9 cellular contexts compared by ENCODE assay signal in the genomic region with DNA sequence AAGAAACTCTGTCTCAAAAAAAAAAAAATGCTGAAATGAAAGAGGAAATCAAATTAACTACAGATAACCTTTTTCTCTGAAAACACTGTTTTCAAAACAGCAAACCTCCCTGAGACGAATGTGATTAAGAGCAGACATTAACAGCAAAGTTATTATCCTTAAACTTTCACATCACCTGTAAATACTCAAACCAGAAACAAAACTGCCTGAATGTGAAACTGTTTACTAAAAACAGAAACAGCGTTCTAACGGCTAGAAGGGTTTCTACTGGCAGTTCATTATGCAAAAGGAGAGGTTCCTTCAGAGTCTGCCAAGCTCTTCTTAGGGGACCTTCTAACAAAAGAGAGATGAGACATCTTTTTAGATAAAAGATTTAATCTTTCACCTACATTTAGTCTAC. TPM values are rescaled to one million over a fixed set of nuclear protein-coding genes. Genes with fewer than 3 reads are reported as not detected.
A peak's percentile ranks its signal among the peaks of the same experiment; 100 is the strongest.
DNase-seq lines count a peak whose midpoint lies in the region; ATAC-seq and TF ChIP-seq lines count a peak whose summit lies in the region.
"Had no signal": no experiment of that assay in that cellular context is flagged by ENCODE, and none has a peak within 500 bp of the region (broad histone marks: within the 10 kb centered on the region; RNA-seq: fewer than 3 reads in every experiment).

No MANE protein-coding gene starts in this region.

- H3K27ac Mint-ChIP-seq in activated CD4-positive, alpha-beta T cell treated with anti-CD3 and anti-CD28 coated beads, Interleukin-2, amount 10 ng/mL, durations not matched to agents 24 days and 14 days: peak overlapping the region; percentile 86
- H3K27ac Mint-ChIP-seq in chondrocyte (ENCODE audit: unreplicated experiment): no peak overlapping the region

- H2AK5ac ChIP-seq in trophoblast cell (ENCODE audit: low read length): no peak overlapping the region

- H3K23ac ChIP-seq in trophoblast cell (ENCODE audit: low read length): no peak overlapping the region

- peak; percentile 94 for ATAC-seq in HG02642 (IDR thresholded peaks at IDR 0.05; ENCODE audit: poor library complexity, unreplicated experiment)
- ATAC-seq: SK-N-SH treated with all-trans-retinoic acid at 6 μM for 48 hours had no signal

- peak; percentile 68 for DNase-seq in activated CD4-positive, alpha-beta T cell treated with anti-CD3 and anti-CD28 coated beads, Interleukin-2, amount 10 ng/mL, durations not matched to agents 24 days and 14 days
- DNase-seq in activated CD4-positive, alpha-beta T cell treated with anti-CD3 and anti-CD28 coated beads for 48 hours: no peak
- DNase-seq in MV-4-11 (lab: John Stamatoyannopoulos, UW) (peak; percentile 8), chondrocyte (ENCODE audit: low spot score) (no peak), trophoblast cell (no peak), prostate gland (ENCODE audit: low spot score) (no peak)

- no CpG with 5 or more reads among the region's 3 CpGs for WGBS in trophoblast cell (ENCODE audit: extremely low coverage, insufficient coverage, insufficient read length)
- 52% methylated on average over 3 of the region's 3 CpGs for WGBS in prostate gland

- H3K4me2 ChIP-seq in parathyroid adenoma (ENCODE audit: low read length): peak overlapping the region; percentile 15
- no peak overlapping the region for H3K4me2 ChIP-seq in trophoblast cell (ENCODE audit: low read length)

- H3K4me3 ChIP-seq in parathyroid adenoma (ENCODE audit: low read depth, low read length): peak overlapping the region; percentile 17
- no peak overlapping the region for H3K4me3 ChIP-seq in trophoblast cell (ENCODE audit: low read depth, low read length)
- H3K4me3 ChIP-seq in prostate gland: no peak overlapping the region

- H3K4ac ChIP-seq in trophoblast cell (ENCODE audit: low read depth, low read length): no peak overlapping the region

- no peak overlapping the region for H2BK5ac ChIP-seq in trophoblast cell (ENCODE audit: low read depth, low read length, poor library complexity)

- no peak overlapping the region for H3K14ac ChIP-seq in trophoblast cell (ENCODE audit: low read length)

- no peak overlapping the region for H2BK12ac ChIP-seq in trophoblast cell (ENCODE audit: low read length)

- peak overlapping the region; percentile 64 for H3K4me3 Mint-ChIP-seq in activated CD4-positive, alpha-beta T cell treated with anti-CD3 and anti-CD28 coated beads, Interleukin-2, amount 10 ng/mL, durations not matched to agents 24 days and 14 days
- no peak overlapping the region for H3K4me3 Mint-ChIP-seq in chondrocyte (ENCODE audit: unreplicated experiment)

- H3K36me3 ChIP-seq in parathyroid adenoma (ENCODE audit: control insufficient read depth, insufficient read depth, low read length) (no peaks in the 10 kb centered on the region), trophoblast cell (ENCODE audit: control insufficient read depth in 1 of 2, insufficient read depth in 2 of 2, low read length in 2 of 2) (no peaks in the 10 kb centered on the region), prostate gland (no peaks in the 10 kb centered on the region)

- H3K4me1 ChIP-seq in parathyroid adenoma: no peaks in the 10 kb centered on the region
- H3K4me1 ChIP-seq in trophoblast cell (ENCODE audit: control insufficient read depth in 1 of 2, insufficient read depth in 2 of 2, low read length in 2 of 2): no peaks in the 10 kb centered on the region
- no peaks in the 10 kb centered on the region for H3K4me1 ChIP-seq in prostate gland (replicated peaks)

- H4K8ac ChIP-seq in trophoblast cell (ENCODE audit: low read depth, low read length): no peak overlapping the region

- H3K79me2 ChIP-seq in parathyroid adenoma: peaks cover 8% of the 10 kb centered on the region
- no peaks in the 10 kb centered on the region for H3K79me2 ChIP-seq in trophoblast cell (ENCODE audit: control insufficient read depth, insufficient read depth, low read length, poor library complexity)

- no peak overlapping the region for H2BK120ac ChIP-seq in trophoblast cell (ENCODE audit: insufficient read depth, low read length, poor library complexity)

- H3K79me1 ChIP-seq in trophoblast cell (ENCODE audit: low read length): no peaks in the 10 kb centered on the region

- H3K18ac ChIP-seq in trophoblast cell (ENCODE audit: low read length): no peak overlapping the region

- TF ChIP-seq CTCF in parathyroid adenoma (IDR thresholded peaks at IDR 0.05): no peak
- no peak for TF ChIP-seq CTCF in chondrocyte (IDR thresholded peaks at IDR 0.05)
- no peak for TF ChIP-seq CTCF in prostate gland (IDR thresholded peaks at IDR 0.05)

- no peaks in the 10 kb centered on the region for H3K9me3 Mint-ChIP-seq in activated CD4-positive, alpha-beta T cell treated with anti-CD3 and anti-CD28 coated beads, Interleukin-2, amount 10 ng/mL, durations not matched to agents 24 days and 14 days
- no peaks in the 10 kb centered on the region for H3K9me3 Mint-ChIP-seq in chondrocyte (ENCODE audit: low read depth)

- no peak overlapping the region for H2AFZ ChIP-seq in parathyroid adenoma
- no peak overlapping the region for H2AFZ ChIP-seq in trophoblast cell (ENCODE audit: insufficient read depth, low read length, poor library complexity)

- no peaks in the 10 kb centered on the region for H3K27me3 Mint-ChIP-seq in activated CD4-positive, alpha-beta T cell treated with anti-CD3 and anti-CD28 coated beads, Interleukin-2, amount 10 ng/mL, durations not matched to agents 24 days and 14 days
- H3K27me3 Mint-ChIP-seq in chondrocyte (ENCODE audit: low read depth): no peaks in the 10 kb centered on the region

- H3K27ac ChIP-seq in parathyroid adenoma: no peak overlapping the region
- H3K27ac ChIP-seq in trophoblast cell (ENCODE audit: low read depth, low read length): no peak overlapping the region
- no peak overlapping the region for H3K27ac ChIP-seq in prostate gland

- no peak for TF ChIP-seq POLR2A in prostate gland (IDR thresholded peaks at IDR 0.05)

- peaks cover 9% of the 10 kb centered on the region for H3K36me3 Mint-ChIP-seq in activated CD4-positive, alpha-beta T cell treated with anti-CD3 and anti-CD28 coated beads, Interleukin-2, amount 10 ng/mL, durations not matched to agents 24 days and 14 days (ENCODE audit: low read depth)
- H3K36me3 Mint-ChIP-seq in chondrocyte (ENCODE audit: low read depth): no peaks in the 10 kb centered on the region

- H3K9ac ChIP-seq in parathyroid adenoma: no peak overlapping the region
- H3K9ac ChIP-seq in trophoblast cell (ENCODE audit: low read length): no peak overlapping the region

- no peak overlapping the region for H4K91ac ChIP-seq in trophoblast cell (ENCODE audit: low read depth, low read length)

- H3K9me3 ChIP-seq in parathyroid adenoma (ENCODE audit: control insufficient read depth, low read length) (no peaks in the 10 kb centered on the region), trophoblast cell (ENCODE audit: insufficient read depth, low read depth, low read length) (no peaks in the 10 kb centered on the region), prostate gland (no peaks in the 10 kb centered on the region)

- H4K12ac ChIP-seq in trophoblast cell (ENCODE audit: low read depth, low read length): no peak overlapping the region

- H3K27me3 ChIP-seq in parathyroid adenoma (ENCODE audit: control insufficient read depth, insufficient read depth, low read length) (no peaks in the 10 kb centered on the region), trophoblast cell (ENCODE audit: insufficient read depth, low read length) (no peaks in the 10 kb centered on the region), prostate gland (replicated peaks; ENCODE audit: insufficient read depth) (no peaks in the 10 kb centered on the region)

- peaks cover 50% of the 10 kb centered on the region for H3K4me1 Mint-ChIP-seq in activated CD4-positive, alpha-beta T cell treated with anti-CD3 and anti-CD28 coated beads, Interleukin-2, amount 10 ng/mL, durations not matched to agents 24 days and 14 days
- H3K4me1 Mint-ChIP-seq in chondrocyte (ENCODE audit: low read depth): peaks cover 16% of the 10 kb centered on the region

- intact Hi-C loops in activated CD4-positive, alpha-beta T cell treated with anti-CD3 and anti-CD28 coated beads, Interleukin-2, amount 10 ng/mL, durations not matched to agents 24 days and 14 days (cut with micrococcal nuclease): loop anchor here (1.0 to 5.0 kb wide), 5 partner anchors 34 to 239 kb away; a partner anchor contains a TSS
- intact Hi-C loops in prostate gland (cut with DNase I): no loop called here

RNA-seq across cellular contexts. Expression of a gene that starts 45.9 kb away (rescaled TPM):
- 35.4 and 38.4 TPM in 2 replicates for total RNA-seq in activated CD4-positive, alpha-beta T cell treated with anti-CD3 and anti-CD28 coated beads, Interleukin-2, amount 10 ng/mL, durations not matched to agents 24 days and 14 days
- total RNA-seq in chondrocyte (11.5 to 20.7 TPM (median 12.0 TPM) in 3 replicates), prostate gland (10 to 100 TPM; 10.1 to 20.2 TPM)
- 13.9 and 14.0 TPM in 2 replicates for polyA plus RNA-seq in trophoblast cell (2013)

RNA-seq across cellular contexts. Expression of a gene that starts 48.7 kb away (rescaled TPM):
- total RNA-seq in activated CD4-positive, alpha-beta T cell treated with anti-CD3 and anti-CD28 coated beads, Interleukin-2, amount 10 ng/mL, durations not matched to agents 24 days and 14 days: 83.5 and 83.8 TPM in 2 replicates
- 56.2 to 72.3 TPM (median 70.8 TPM) in 3 replicates for total RNA-seq in chondrocyte
- polyA plus RNA-seq in trophoblast cell (2013): 42.2 and 43.4 TPM in 2 replicates
- total RNA-seq in prostate gland: 10 to 100 TPM; 31.3 to 34.9 TPM

Comparison
In these comparisons a context has a peak if more than half of its experiments do, and no peak if none do; other contexts are left out.
1. DNase-seq: peak in activated CD4-positive, alpha-beta T cell treated with anti-CD3 and anti-CD28 coated beads, Interleukin-2, amount 10 ng/mL, durations not matched to agents 24 days and 14 days (single experiment) and MV-4-11 (single experiment); none in activated CD4-positive, alpha-beta T cell treated with anti-CD3 and anti-CD28 coated beads for 48 hours (single experiment), chondrocyte (single experiment), trophoblast cell (0 of 2) and prostate gland (single experiment).